18 cellular contexts compared by ENCODE assay signal in the genomic region with DNA sequence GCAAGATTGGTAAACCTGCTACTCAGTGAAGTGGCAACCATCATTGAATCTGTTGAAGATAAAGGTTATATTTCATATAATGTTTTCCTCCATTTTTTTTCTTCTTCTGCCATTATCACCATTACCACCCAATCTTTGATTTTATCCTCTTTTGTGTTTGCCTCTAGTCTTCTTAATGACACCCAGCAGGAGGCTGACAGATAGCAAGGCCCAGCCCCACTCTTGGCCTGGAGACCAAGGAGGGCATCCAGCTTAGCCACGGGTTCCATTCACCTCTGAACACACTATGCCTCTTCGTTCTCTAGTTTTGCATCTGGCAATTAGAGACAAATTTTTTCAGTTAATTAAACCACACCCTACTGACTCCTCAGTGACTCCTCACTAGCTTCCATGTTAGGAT.
"Had no signal": no experiment of that assay in that cellular context is flagged by ENCODE, and none has a peak within 500 bp of the region (broad histone marks: within the 10 kb centered on the region; RNA-seq: fewer than 3 reads in every experiment).

No MANE protein-coding gene starts in this region.

- H3K27me3 ChIP-seq: colonic mucosa, heart left ventricle, neural progenitor cell, ovary had no signal

- H3K36me3 ChIP-seq: colonic mucosa, heart left ventricle, neural progenitor cell, ovary had no signal

- H3K36me3 Mint-ChIP-seq: natural killer cell treated with Interleukin-12 subunit alpha and Interleukin-12 subunit beta and Interleukin-15 and Interleukin-18, amount 100 ng/mL, for 72 hours; neural progenitor cell; type B pancreatic cell had no signal

- H3K4me1 Mint-ChIP-seq: memory B cell had no signal

- DNase-seq: colonic mucosa; dermis blood vessel endothelial cell; effector CD4-positive, alpha-beta T cell; heart left ventricle; hippocampal formation; midbrain; nucleus accumbens; ovary; right cardiac atrium; small intestine; stimulated activated CD4-positive, alpha-beta T cell treated with anti-CD3 and anti-CD28 coated beads, Interleukin-12 subunit alpha, Interleukin-12 subunit beta, amount 100 ng/mL, for 4 hours; stimulated activated CD4-positive, alpha-beta T cell treated with anti-CD3 and anti-CD28 coated beads, Interleukin-2, amount 100 ng/mL, for 48 hours; stimulated activated naive CD4-positive, alpha-beta T cell treated with Interleukin-2 at 50 U/mL for 16 hours had no signal

- H3K9me3 ChIP-seq: colonic mucosa, heart left ventricle, ovary had no signal

- H3K27ac ChIP-seq: colonic mucosa, heart left ventricle, neural progenitor cell, ovary had no signal

- ATAC-seq: heart left ventricle; left lobe of liver; natural killer cell treated with Interleukin-12 subunit alpha and Interleukin-12 subunit beta and Interleukin-15 and Interleukin-18, amount 100 ng/mL, for 72 hours; right cardiac atrium had no signal

- H3K4me1 ChIP-seq: heart left ventricle had no signal

- H3K27ac Mint-ChIP-seq: memory B cell; natural killer cell treated with Interleukin-12 subunit alpha and Interleukin-12 subunit beta and Interleukin-15 and Interleukin-18, amount 100 ng/mL, for 72 hours; neural progenitor cell; type B pancreatic cell had no signal

- H3K9me3 Mint-ChIP-seq: memory B cell; natural killer cell treated with Interleukin-12 subunit alpha and Interleukin-12 subunit beta and Interleukin-15 and Interleukin-18, amount 100 ng/mL, for 72 hours; neural progenitor cell; type B pancreatic cell had no signal

- H3K4me3 ChIP-seq: colonic mucosa, heart left ventricle, neural progenitor cell, ovary had no signal

- H3K9ac ChIP-seq: neural progenitor cell had no signal

- H3K4me3 Mint-ChIP-seq: memory B cell; natural killer cell treated with Interleukin-12 subunit alpha and Interleukin-12 subunit beta and Interleukin-15 and Interleukin-18, amount 100 ng/mL, for 72 hours; neural progenitor cell; type B pancreatic cell had no signal
